In the genomic region with DNA sequence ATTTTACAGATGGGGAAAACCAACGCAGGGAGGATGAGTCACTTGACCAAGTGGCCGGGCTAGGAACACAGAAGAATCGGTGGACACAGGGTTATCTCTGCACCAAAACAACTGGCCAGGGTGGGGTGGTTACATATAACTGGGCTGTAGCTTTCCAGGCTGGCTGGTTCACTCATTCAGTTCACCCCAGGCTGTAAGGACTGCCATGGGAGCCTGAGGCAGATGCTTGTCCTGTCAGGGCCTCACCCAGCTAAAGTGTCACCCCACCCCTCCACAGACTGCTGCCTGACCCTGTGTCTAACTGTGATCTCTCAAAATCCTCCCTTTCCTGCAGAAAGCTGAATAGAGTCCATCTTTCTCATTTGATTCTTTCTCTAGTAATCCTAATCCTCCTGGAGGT, we compare ENCODE assay signal across 16 cellular contexts.
A peak's percentile ranks its signal among the peaks of the same experiment; 100 is the strongest.
DNase-seq lines count a peak whose midpoint lies in the region; ATAC-seq and TF ChIP-seq lines count a peak whose summit lies in the region.
"Had no signal": no experiment of that assay in that cellular context is flagged by ENCODE, and none has a peak within 500 bp of the region (broad histone marks: within the 10 kb centered on the region; RNA-seq: fewer than 3 reads in every experiment).

No MANE protein-coding gene starts in this region.

- H3K9me3 Mint-ChIP-seq in WTC11 (peaks cover 3% of the 10 kb centered on the region; the same call in 1 of the 2 replicates), neural progenitor cell (no peaks in the 10 kb centered on the region)
- H3K9me3 Mint-ChIP-seq: CD8-positive, alpha-beta T cell had no signal

- DNase-seq in NCI-H526 (lab: John Stamatoyannopoulos, UW) = peak; percentile 2
- DNase-seq in NCI-H526 treated with DMSO at 0.1 percent for 48 hours (lab: John Stamatoyannopoulos, UW) = no peak
- DNase-seq in HAP-1 (ENCODE audit: low spot score in 2 of 2) = peak; percentile 76 to 86
- DNase-seq in WTC11 (ENCODE audit: low spot score) = no peak
- DNase-seq in neural progenitor cell (ENCODE audit: low spot score) = peak; percentile 17
- DNase-seq in retina = no peak
- DNase-seq: CD8-positive, alpha-beta T cell; COR-L47; DMS153; DMS79 treated with DMSO at 0.1 percent for 48 hours; EL; GDM1 had no signal

- H3K9ac ChIP-seq in neural progenitor cell = no peak overlapping the region

- no peak for TF ChIP-seq CTCF in WTC11 (IDR thresholded peaks at IDR 0.05)
- no peak for TF ChIP-seq CTCF in neural progenitor cell (IDR thresholded peaks at IDR 0.05)

- H3K4me1 Mint-ChIP-seq in WTC11 (0 out of 2 replicates have a peak, but pooled peaks cover 3% of the 10 kb centered on the region), neural progenitor cell (no peaks in the 10 kb centered on the region)
- H3K4me1 Mint-ChIP-seq: CD14-positive monocyte had no signal

- H3K36me3 Mint-ChIP-seq in WTC11 (peaks cover 8% of the 10 kb centered on the region), neural progenitor cell (no peaks in the 10 kb centered on the region)
- H3K36me3 Mint-ChIP-seq: CD14-positive monocyte; CD8-positive, alpha-beta T cell had no signal

- H3K79me2 ChIP-seq in neural progenitor cell (ENCODE audit: low read depth) = no peaks in the 10 kb centered on the region

- H3K27ac ChIP-seq in neural progenitor cell = no peak overlapping the region
- H3K27ac ChIP-seq: 22Rv1 had no signal

- H3F3A ChIP-seq in neural progenitor cell (ENCODE audit: low read depth) = no peaks in the 10 kb centered on the region

- H3K27ac Mint-ChIP-seq in WTC11 (no peak overlapping the region), neural progenitor cell (no peak overlapping the region)
- H3K27ac Mint-ChIP-seq: CD14-positive monocyte; CD8-positive, alpha-beta T cell had no signal

- H3K27me3 Mint-ChIP-seq in WTC11 (ENCODE audit: low read depth) (no peaks in the 10 kb centered on the region), neural progenitor cell (ENCODE audit: insufficient read depth, low read depth) (no peaks in the 10 kb centered on the region)

- H3K27me3 ChIP-seq in HAP-1 (ENCODE audit: low read depth) (no peaks in the 10 kb centered on the region), neural progenitor cell (no peaks in the 10 kb centered on the region)

- H3K4me3 ChIP-seq in HAP-1 = no peak overlapping the region
- no peak overlapping the region for H3K4me3 ChIP-seq in neural progenitor cell

- H2AFZ ChIP-seq in neural progenitor cell (replicated peaks) = no peak overlapping the region

- POLR2A ChIA-PET in WTC11 (lab: Charles Lee) = no interaction called here

- H3K4me1 ChIP-seq in HAP-1 (peaks cover 6% of the 10 kb centered on the region), neural progenitor cell (no peaks in the 10 kb centered on the region)

- no peaks in the 10 kb centered on the region for H4K20me1 ChIP-seq in neural progenitor cell (ENCODE audit: low read depth)

- H3K4me3 Mint-ChIP-seq in WTC11 = no peak overlapping the region
- H3K4me3 Mint-ChIP-seq in neural progenitor cell = no peak overlapping the region
- H3K4me3 Mint-ChIP-seq: CD14-positive monocyte; CD8-positive, alpha-beta T cell had no signal

- CTCF ChIA-PET in WTC11 (lab: Charles Lee) = no interaction called here

- ATAC-seq in WTC11 (peak; percentile 70), HG03175 (IDR thresholded peaks at IDR 0.05; ENCODE audit: unreplicated experiment) (no peak), GM18873 (IDR thresholded peaks at IDR 0.05; ENCODE audit: low FRiP score, unreplicated experiment) (no peak)
- ATAC-seq: CD8-positive, alpha-beta T cell had no signal

- H3K9me3 ChIP-seq in HAP-1 (no peaks in the 10 kb centered on the region), neural progenitor cell (ENCODE audit: low read depth) (no peaks in the 10 kb centered on the region)

- in situ Hi-C loops in HAP-1 (cut with MboI; ENCODE audit: low sequenced_read_pairs) = no loop called here

- H3K36me3 ChIP-seq in HAP-1 (replicated peaks) = no peaks in the 10 kb centered on the region
- no peaks in the 10 kb centered on the region for H3K36me3 ChIP-seq in neural progenitor cell

- no peak overlapping the region for H3K4me2 ChIP-seq in neural progenitor cell

TF ChIP-seq in WTC11, 78 proteins besides CTCF, POLR2A, EP300 and RAD21:
- TF ChIP-seq, protein P1, sequence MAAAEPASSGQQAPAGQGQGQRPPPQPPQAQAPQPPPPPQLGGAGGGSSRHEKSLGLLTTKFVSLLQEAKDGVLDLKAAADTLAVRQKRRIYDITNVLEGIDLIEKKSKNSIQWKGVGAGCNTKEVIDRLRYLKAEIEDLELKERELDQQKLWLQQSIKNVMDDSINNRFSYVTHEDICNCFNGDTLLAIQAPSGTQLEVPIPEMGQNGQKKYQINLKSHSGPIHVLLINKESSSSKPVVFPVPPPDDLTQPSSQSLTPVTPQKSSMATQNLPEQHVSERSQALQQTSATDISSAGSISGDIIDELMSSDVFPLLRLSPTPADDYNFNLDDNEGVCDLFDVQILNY (CRISPR knock-in tag; IDR thresholded peaks at IDR 0.05) = no peak

Comparison
In these comparisons a context has a peak if more than half of its experiments do, and no peak if none do; other contexts are left out.
1. DNase-seq: peak in NCI-H526 (2 of 2), HAP-1 (2 of 2) and neural progenitor cell (single experiment); none in NCI-H526 treated with DMSO at 0.1 percent for 48 hours (single experiment), WTC11 (single experiment) and retina (single experiment).